In genomic region chr4:11529625-11530201, GRCh38 we compare ENCODE assay signal across 16 cellular contexts.
DNase-seq lines count a peak whose midpoint lies in the region; TF ChIP-seq lines count a peak whose summit lies in the region.
"Had no signal": no experiment of that assay in that cellular context is flagged by ENCODE, and none has a peak within 500 bp of the region (broad histone marks: within the 10 kb centered on the region; RNA-seq: fewer than 3 reads in every experiment).

No MANE protein-coding gene starts in this region.

- no peak overlapping the region for H3K4me3 ChIP-seq in fibroblast of lung (replicated peaks in 1 of 4; ENCODE audit: control extremely low read depth in 1 of 4, insufficient read depth in 1 of 4, low read depth in 3 of 4, low read length in 4 of 4)
- no peak overlapping the region for H3K4me3 ChIP-seq in skeletal muscle cell (ENCODE audit: low read depth, low read length)
- H3K4me3 ChIP-seq: BLaER1, dorsolateral prefrontal cortex, ovary, SK-N-MC had no signal

- H2AFZ ChIP-seq in fibroblast of lung (ENCODE audit: low read length), result no peak overlapping the region

- peak; percentile 70 for DNase-seq in HCEC 1CT
- peak; percentile 60 for DNase-seq in NCI-H774 (lab: John Stamatoyannopoulos, UW)
- peak; percentile 51 to 95 for DNase-seq in fibroblast of lung (ENCODE audit: low read depth in 2 of 2)
- peak; percentile 21 for DNase-seq in skeletal muscle cell (ENCODE audit: low read depth)
- no peak for DNase-seq in NCI-H146 (lab: John Stamatoyannopoulos, UW)
- no peak for DNase-seq in GF-D8 (lab: John Stamatoyannopoulos, UW)
- DNase-seq in DMS 273 treated with DMSO at 0.1 percent for 48 hours (lab: John Stamatoyannopoulos, UW), result no peak
- DNase-seq: activated CD4-positive, alpha-beta memory T cell treated with anti-CD3 and anti-CD28 coated beads, Interleukin-2, amount 10 ng/mL, durations not matched to agents 7 days and 5 days; amniotic stem cell; dorsolateral prefrontal cortex; NCI-H2107; ovary; stimulated activated CD4-positive, alpha-beta T cell treated with anti-CD3 and anti-CD28 coated beads, Interleukin-15, amount 100 ng/mL, for 24 hours; substantia nigra had no signal

- H4K20me1 ChIP-seq in fibroblast of lung (ENCODE audit: control insufficient read depth, extremely low read depth, insufficient read depth, low read length), result no peaks in the 10 kb centered on the region
- H4K20me1 ChIP-seq: BLaER1 had no signal

- no peaks in the 10 kb centered on the region for H3K4me1 ChIP-seq in fibroblast of lung (ENCODE audit: control insufficient read depth, extremely low read depth, insufficient read depth, low read length)
- H3K4me1 ChIP-seq: BLaER1 had no signal

- no peaks in the 10 kb centered on the region for H3K27me3 ChIP-seq in fibroblast of lung (ENCODE audit: control insufficient read depth, insufficient read depth, low read length)
- H3K27me3 ChIP-seq: BLaER1, dorsolateral prefrontal cortex, ovary had no signal

- no peak overlapping the region for H3K27ac ChIP-seq in fibroblast of lung (ENCODE audit: insufficient read depth, low read length)
- H3K27ac ChIP-seq: BLaER1, dorsolateral prefrontal cortex, ovary, SK-N-MC had no signal

- no peaks in the 10 kb centered on the region for H3K9me3 ChIP-seq in fibroblast of lung (ENCODE audit: control insufficient read depth, insufficient read depth, low read depth, low read length)
- H3K9me3 ChIP-seq: BLaER1, ovary had no signal

- no peaks in the 10 kb centered on the region for H3K36me3 ChIP-seq in fibroblast of lung (ENCODE audit: control insufficient read depth, insufficient read depth, low read length)
- H3K36me3 ChIP-seq: BLaER1, ovary had no signal

- no peak overlapping the region for H3K4me2 ChIP-seq in fibroblast of lung (ENCODE audit: extremely low read depth, insufficient read depth, low read length)
- H3K4me2 ChIP-seq: BLaER1 had no signal

- TF ChIP-seq CTCF in fibroblast of lung (conservative IDR thresholded peaks at IDR 0.05 in 1 of 2, IDR thresholded peaks at IDR 0.05 in 1 of 2; ENCODE audit: low read depth in 1 of 2, low read length in 2 of 2), result no peak

- H3K79me2 ChIP-seq in fibroblast of lung (ENCODE audit: control insufficient read depth, insufficient read depth, low read length), result no peaks in the 10 kb centered on the region

- H3K9ac ChIP-seq in fibroblast of lung (ENCODE audit: insufficient read depth, low read length), result no peak overlapping the region
- H3K9ac ChIP-seq: BLaER1 had no signal

Comparison
In these comparisons a context has a peak if more than half of its experiments do, and no peak if none do; other contexts are left out.
1. DNase-seq: peak in HCEC 1CT (single experiment), NCI-H774 (single experiment), fibroblast of lung (2 of 2) and skeletal muscle cell (single experiment); none in NCI-H146 (single experiment), GF-D8 (single experiment) and DMS 273 treated with DMSO at 0.1 percent for 48 hours (single experiment).